1 cellular context compared by ENCODE assay signal in the genomic region with DNA sequence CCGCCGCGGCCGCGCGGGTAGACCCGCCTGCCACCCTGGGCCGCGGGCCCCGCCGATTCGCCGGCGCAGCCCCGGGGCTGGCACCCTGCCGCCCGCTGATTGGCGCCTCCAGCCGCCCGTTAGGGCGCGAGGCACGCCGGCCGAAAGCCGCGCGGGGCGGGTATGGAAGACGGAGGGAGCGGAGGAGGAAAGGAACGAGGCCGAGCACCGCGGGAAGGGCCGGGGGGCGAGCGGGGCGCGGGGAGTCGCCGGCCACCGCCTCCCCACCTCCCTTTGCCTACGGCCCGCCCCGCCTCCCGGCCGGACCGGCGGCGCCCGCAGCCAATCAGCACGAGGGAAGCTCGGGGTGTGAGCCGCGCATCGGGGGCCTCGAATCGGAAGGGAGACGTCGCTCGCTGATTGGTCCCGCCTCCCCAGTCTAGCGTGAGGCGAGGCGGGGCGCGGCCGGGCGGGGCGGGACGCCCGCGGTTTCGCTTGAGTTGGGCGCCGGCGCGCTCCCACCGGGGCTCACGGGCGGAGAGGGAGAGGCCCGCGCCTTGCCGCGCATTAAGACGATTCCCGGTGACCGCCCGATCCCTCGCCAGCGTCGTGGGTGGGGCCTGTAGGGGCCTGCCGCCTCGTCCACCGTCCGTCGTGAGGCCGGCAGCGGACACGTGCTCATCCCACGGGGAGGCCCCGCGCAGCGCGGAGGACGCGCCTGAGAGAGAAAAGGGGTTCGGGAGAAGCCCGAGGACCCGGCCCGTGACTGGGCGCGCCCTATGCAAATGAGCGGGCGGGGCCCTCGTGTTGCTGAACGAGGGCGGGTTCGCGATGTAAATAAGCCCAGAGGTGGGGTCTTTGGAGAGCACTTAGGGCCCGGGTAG.
TF ChIP-seq lines count a peak whose summit lies in the region.

No MANE protein-coding gene starts in this region.

TF ChIP-seq in WTC11, 78 proteins besides CTCF, POLR2A, EP300 and RAD21 (continued from another document):
- peak; percentile 85 for TF ChIP-seq HMGXB4 (CRISPR knock-in tag; IDR thresholded peaks at IDR 0.05)
- no peak for TF ChIP-seq NFATC4 (CRISPR knock-in tag; IDR thresholded peaks at IDR 0.05)
- TF ChIP-seq, protein P1, sequence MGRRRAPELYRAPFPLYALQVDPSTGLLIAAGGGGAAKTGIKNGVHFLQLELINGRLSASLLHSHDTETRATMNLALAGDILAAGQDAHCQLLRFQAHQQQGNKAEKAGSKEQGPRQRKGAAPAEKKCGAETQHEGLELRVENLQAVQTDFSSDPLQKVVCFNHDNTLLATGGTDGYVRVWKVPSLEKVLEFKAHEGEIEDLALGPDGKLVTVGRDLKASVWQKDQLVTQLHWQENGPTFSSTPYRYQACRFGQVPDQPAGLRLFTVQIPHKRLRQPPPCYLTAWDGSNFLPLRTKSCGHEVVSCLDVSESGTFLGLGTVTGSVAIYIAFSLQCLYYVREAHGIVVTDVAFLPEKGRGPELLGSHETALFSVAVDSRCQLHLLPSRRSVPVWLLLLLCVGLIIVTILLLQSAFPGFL (CRISPR knock-in tag; IDR thresholded peaks at IDR 0.05; ENCODE audit: borderline replicate concordance) = no peak
- no peak for TF ChIP-seq ZNF219 (CRISPR knock-in tag; IDR thresholded peaks at IDR 0.05; ENCODE audit: borderline replicate concordance)
- TF ChIP-seq, protein P2, sequence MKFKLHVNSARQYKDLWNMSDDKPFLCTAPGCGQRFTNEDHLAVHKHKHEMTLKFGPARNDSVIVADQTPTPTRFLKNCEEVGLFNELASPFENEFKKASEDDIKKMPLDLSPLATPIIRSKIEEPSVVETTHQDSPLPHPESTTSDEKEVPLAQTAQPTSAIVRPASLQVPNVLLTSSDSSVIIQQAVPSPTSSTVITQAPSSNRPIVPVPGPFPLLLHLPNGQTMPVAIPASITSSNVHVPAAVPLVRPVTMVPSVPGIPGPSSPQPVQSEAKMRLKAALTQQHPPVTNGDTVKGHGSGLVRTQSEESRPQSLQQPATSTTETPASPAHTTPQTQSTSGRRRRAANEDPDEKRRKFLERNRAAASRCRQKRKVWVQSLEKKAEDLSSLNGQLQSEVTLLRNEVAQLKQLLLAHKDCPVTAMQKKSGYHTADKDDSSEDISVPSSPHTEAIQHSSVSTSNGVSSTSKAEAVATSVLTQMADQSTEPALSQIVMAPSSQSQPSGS (CRISPR knock-in tag; IDR thresholded peaks at IDR 0.05; ENCODE audit: borderline replicate concordance, low read depth) = no peak
- 0 out of 2 replicates have a peak, but pooled peaks have one; percentile 35 for TF ChIP-seq NR1H2 (CRISPR knock-in tag; IDR thresholded peaks at IDR 0.05)
- no peak for TF ChIP-seq FOXP4 (CRISPR knock-in tag; IDR thresholded peaks at IDR 0.05)
- TF ChIP-seq USF2 (CRISPR knock-in tag; IDR thresholded peaks at IDR 0.05) = peak; percentile 36; the same call in 1 of the 2 replicates
